ENCODE assay signal across 8 cellular contexts in the genomic region with DNA sequence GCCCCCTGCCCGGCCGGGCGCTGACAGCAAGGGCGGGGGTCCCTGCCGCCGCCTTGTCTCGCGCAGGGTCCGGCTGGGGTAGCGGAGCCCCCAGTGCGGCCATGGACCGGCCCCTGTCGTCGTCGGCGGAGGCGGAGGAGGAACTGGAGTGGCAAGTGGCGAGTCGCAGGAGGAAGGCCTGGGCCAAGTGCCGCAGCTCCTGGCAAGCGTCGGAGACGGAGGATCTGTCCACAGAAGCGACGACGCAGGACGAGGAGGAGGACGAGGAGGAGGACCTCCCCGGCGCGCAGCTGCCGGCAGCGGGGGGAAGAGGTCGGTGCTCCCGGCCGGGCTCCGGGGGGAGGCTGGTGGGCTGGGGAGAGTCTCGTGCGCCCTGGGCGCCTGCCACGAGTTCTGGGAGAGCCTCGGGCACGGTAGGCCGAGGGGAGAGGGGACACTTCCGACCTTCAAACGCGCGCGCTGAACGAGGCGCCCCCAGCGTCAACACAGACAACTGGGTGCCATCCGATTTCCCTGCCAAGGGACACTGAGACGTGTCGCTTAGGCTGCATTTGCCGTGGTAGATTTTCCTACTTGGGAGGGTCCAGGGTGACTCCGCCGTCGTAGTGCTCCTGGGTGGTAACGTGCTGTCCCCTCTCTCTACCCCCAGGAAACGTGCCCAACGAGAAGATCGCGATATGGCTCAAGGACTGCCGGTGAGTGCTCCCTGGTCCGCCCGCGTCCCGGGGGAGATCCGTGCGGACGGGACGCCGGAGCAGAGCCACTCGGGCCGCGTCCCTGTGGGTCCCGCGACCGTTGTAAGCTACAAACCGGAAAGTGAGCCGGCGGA. TPM values are rescaled to one million over a fixed set of nuclear protein-coding genes. Genes with fewer than 3 reads are reported as not detected.
DNase-seq lines count a peak whose midpoint lies in the region; ATAC-seq and TF ChIP-seq lines count a peak whose summit lies in the region.

No MANE protein-coding gene starts in this region.

- TF ChIP-seq CTCF in osteoblast (IDR thresholded peaks at IDR 0.05; ENCODE audit: extremely low read depth, low read depth, low read length) (peak; percentile 18), tibial nerve (IDR thresholded peaks at IDR 0.05) (peak in 2 of 5 experiments; percentile 15 to 21)

- peak overlapping the region; percentile 99 for H3K4me3 ChIP-seq in SJCRH30
- H3K4me3 ChIP-seq in osteoblast (ENCODE audit: insufficient read depth, low read length), result peak overlapping the region; percentile 84
- H3K4me3 ChIP-seq in tibial nerve, result peak overlapping the region; percentile 69 to 98 (median 90)

- H3K9me3 ChIP-seq in ES-I3 (ENCODE audit: control insufficient read depth, insufficient read depth, low read length) (no peaks in the 10 kb centered on the region), SJCRH30 (replicated peaks) (no peaks in the 10 kb centered on the region), osteoblast (ENCODE audit: low read depth, low read length) (no peaks in the 10 kb centered on the region), tibial nerve (no peaks in the 10 kb centered on the region)

- peak in 1 of 2 donors; percentile 60 for TF ChIP-seq POLR2A in tibial nerve (IDR thresholded peaks at IDR 0.05)

- no peaks in the 10 kb centered on the region for H3K36me3 ChIP-seq in ES-I3 (ENCODE audit: insufficient read depth, low read length)
- H3K36me3 ChIP-seq in SJCRH30, result peaks cover 29% of the 10 kb centered on the region
- H3K36me3 ChIP-seq in osteoblast (ENCODE audit: insufficient read depth, low read length), result peaks cover 10% of the 10 kb centered on the region
- no peaks in the 10 kb centered on the region for H3K36me3 ChIP-seq in tibial nerve

- 0 to 1% methylated on average over 50 to 58 of the region's 83 CpGs for WGBS in tibial nerve, 2 donors

- peak; percentile 68 for ATAC-seq in GM21717 (IDR thresholded peaks at IDR 0.05; ENCODE audit: unreplicated experiment)

- H3K9ac ChIP-seq in ES-I3 (ENCODE audit: low read depth, low read length), result peak overlapping the region; percentile 94

- H3K4me1 ChIP-seq in ES-I3 (ENCODE audit: insufficient read depth, low read length) (no peaks in the 10 kb centered on the region), SJCRH30 (peaks cover 8% of the 10 kb centered on the region; the same call in 1 of the 2 replicates), osteoblast (ENCODE audit: insufficient read depth, low read length) (peaks cover 23% of the 10 kb centered on the region), tibial nerve (peaks cover 0 to 51% (median 17%) of the 10 kb centered on the region in 4 donors)

- TF ChIP-seq EP300 in Ishikawa (IDR thresholded peaks at IDR 0.05; ENCODE audit: borderline replicate concordance), result no peak
- TF ChIP-seq EP300 in tibial nerve (IDR thresholded peaks at IDR 0.05), result peak in 1 of 2 donors; percentile 85

- H4K20me1 ChIP-seq in osteoblast (ENCODE audit: insufficient read depth, low read length), result peaks cover 10% of the 10 kb centered on the region

- TF ChIP-seq RAD21 in Ishikawa (IDR thresholded peaks at IDR 0.05; ENCODE audit: low read depth), result no peak

- H3K27ac ChIP-seq in SJCRH30, result peak overlapping the region; percentile 81
- H3K27ac ChIP-seq in osteoblast (ENCODE audit: low read depth, low read length), result peak overlapping the region; percentile 72
- H3K27ac ChIP-seq in tibial nerve, result peak overlapping the region; percentile 94 to 98 (median 96)

- DNase-seq in SJCRH30 (peak; percentile 74 to 76), globus pallidus (ENCODE audit: low spot score) (peak; percentile 75), osteoblast (ENCODE audit: insufficient read length, low spot score, missing footprints) (peak; percentile 91), tibial nerve (ENCODE audit: low spot score in 2 of 2) (peak; percentile 24 to 38)
- peak; percentile 65 for DNase-seq in activated naive CD4-positive, alpha-beta T cell treated with Interleukin-2 at 50 U/mL for 16 hours

- peak overlapping the region; percentile 89 for H2AFZ ChIP-seq in osteoblast (ENCODE audit: low read length)

- H3K4me2 ChIP-seq in osteoblast (ENCODE audit: insufficient read depth, low read length), result peak overlapping the region; percentile 71

- no peaks in the 10 kb centered on the region for H3K27me3 ChIP-seq in SJCRH30
- H3K27me3 ChIP-seq in osteoblast (ENCODE audit: insufficient read depth, low read length), result no peaks in the 10 kb centered on the region
- H3K27me3 ChIP-seq in tibial nerve, result no peaks in the 10 kb centered on the region

- H3K79me2 ChIP-seq in osteoblast (ENCODE audit: insufficient read depth, low read length), result peaks cover 53% of the 10 kb centered on the region

TF ChIP-seq in Ishikawa, 13 proteins besides CTCF, POLR2A, EP300 and RAD21:
- TF ChIP-seq CEBPB (IDR thresholded peaks at IDR 0.05) (no peak), TCF12 (IDR thresholded peaks at IDR 0.05; ENCODE audit: low read depth) (no peak), TEAD4 (IDR thresholded peaks at IDR 0.05) (no peak), EGR1 (IDR thresholded peaks at IDR 0.05) (no peak), FOXM1 (IDR thresholded peaks at IDR 0.05; ENCODE audit: borderline replicate concordance, low read depth) (no peak), YY1 (IDR thresholded peaks at IDR 0.05; ENCODE audit: low read depth) (peak; percentile 38; the same call in 1 of the 2 replicates), TAF1 (IDR thresholded peaks at IDR 0.05; ENCODE audit: low read depth) (peak; percentile 57; the same call in 1 of the 2 replicates), CREB1 (IDR thresholded peaks at IDR 0.05; ENCODE audit: low read depth) (no peak), NFIC (IDR thresholded peaks at IDR 0.05) (peak; percentile 33; the same call in 1 of the 2 replicates), ZBTB7A (IDR thresholded peaks at IDR 0.05; ENCODE audit: low read depth) (peak; percentile 86)
- TF ChIP-seq, protein P1, sequence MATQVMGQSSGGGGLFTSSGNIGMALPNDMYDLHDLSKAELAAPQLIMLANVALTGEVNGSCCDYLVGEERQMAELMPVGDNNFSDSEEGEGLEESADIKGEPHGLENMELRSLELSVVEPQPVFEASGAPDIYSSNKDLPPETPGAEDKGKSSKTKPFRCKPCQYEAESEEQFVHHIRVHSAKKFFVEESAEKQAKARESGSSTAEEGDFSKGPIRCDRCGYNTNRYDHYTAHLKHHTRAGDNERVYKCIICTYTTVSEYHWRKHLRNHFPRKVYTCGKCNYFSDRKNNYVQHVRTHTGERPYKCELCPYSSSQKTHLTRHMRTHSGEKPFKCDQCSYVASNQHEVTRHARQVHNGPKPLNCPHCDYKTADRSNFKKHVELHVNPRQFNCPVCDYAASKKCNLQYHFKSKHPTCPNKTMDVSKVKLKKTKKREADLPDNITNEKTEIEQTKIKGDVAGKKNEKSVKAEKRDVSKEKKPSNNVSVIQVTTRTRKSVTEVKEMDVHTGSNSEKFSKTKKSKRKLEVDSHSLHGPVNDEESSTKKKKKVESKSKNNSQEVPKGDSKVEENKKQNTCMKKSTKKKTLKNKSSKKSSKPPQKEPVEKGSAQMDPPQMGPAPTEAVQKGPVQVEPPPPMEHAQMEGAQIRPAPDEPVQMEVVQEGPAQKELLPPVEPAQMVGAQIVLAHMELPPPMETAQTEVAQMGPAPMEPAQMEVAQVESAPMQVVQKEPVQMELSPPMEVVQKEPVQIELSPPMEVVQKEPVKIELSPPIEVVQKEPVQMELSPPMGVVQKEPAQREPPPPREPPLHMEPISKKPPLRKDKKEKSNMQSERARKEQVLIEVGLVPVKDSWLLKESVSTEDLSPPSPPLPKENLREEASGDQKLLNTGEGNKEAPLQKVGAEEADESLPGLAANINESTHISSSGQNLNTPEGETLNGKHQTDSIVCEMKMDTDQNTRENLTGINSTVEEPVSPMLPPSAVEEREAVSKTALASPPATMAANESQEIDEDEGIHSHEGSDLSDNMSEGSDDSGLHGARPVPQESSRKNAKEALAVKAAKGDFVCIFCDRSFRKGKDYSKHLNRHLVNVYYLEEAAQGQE (IDR thresholded peaks at IDR 0.05; ENCODE audit: low read depth), result 0 out of 2 replicates have a peak, but pooled peaks have one; percentile 32
- TF ChIP-seq, protein P2, sequence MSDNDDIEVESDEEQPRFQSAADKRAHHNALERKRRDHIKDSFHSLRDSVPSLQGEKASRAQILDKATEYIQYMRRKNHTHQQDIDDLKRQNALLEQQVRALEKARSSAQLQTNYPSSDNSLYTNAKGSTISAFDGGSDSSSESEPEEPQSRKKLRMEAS (IDR thresholded peaks at IDR 0.05), result peak; percentile 85; the same call in 1 of the 2 replicates
- TF ChIP-seq, protein P3, sequence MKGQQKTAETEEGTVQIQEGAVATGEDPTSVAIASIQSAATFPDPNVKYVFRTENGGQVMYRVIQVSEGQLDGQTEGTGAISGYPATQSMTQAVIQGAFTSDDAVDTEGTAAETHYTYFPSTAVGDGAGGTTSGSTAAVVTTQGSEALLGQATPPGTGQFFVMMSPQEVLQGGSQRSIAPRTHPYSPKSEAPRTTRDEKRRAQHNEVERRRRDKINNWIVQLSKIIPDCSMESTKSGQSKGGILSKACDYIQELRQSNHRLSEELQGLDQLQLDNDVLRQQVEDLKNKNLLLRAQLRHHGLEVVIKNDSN (IDR thresholded peaks at IDR 0.05), result no peak

RNA-seq across cellular contexts. Expression of a gene that starts 0.7 kb away (rescaled TPM):
- 70.5 and 91.2 TPM in 2 replicates for total RNA-seq in SJCRH30 (2014; rRNA removed; shearing (Covaris generic))
- 99.6 and 108 TPM in 2 replicates for total RNA-seq in osteoblast
- total RNA-seq in tibial nerve, result 100 to 1,000 TPM; 203 to 300 (median 245) TPM

Comparison
In these comparisons a context has a peak if more than half of its experiments do, and no peak if none do; other contexts are left out.
1. Peak in every context shown above with its lines: DNase-seq, ATAC-seq, H3K4me3 ChIP-seq and H3K27ac ChIP-seq.
2. DNase-seq: peak in every context shown above with its lines; median percentile 91 in osteoblast; 75 in SJCRH30; 75 in globus pallidus; 65 in activated naive CD4-positive, alpha-beta T cell treated with Interleukin-2 at 50 U/mL for 16 hours; 31 in tibial nerve.